Comparison of ENCODE assay signal across 1 cellular context in genomic region chr2:127173073-127173472, GRCh38.
TF ChIP-seq lines count a peak whose summit lies in the region.

No MANE protein-coding gene starts in this region.

TF ChIP-seq in SK-N-SH, 30 proteins besides CTCF, POLR2A, EP300 and RAD21 (continued from another document):
- no peak for TF ChIP-seq SMC3 (IDR thresholded peaks at IDR 0.05; ENCODE audit: low read depth, low read length)
